ENCODE assay signal across 31 cellular contexts in genomic region chr10:77520995-77521394, GRCh38.
"Had no signal": no experiment of that assay in that cellular context is flagged by ENCODE, and none has a peak within 500 bp of the region (broad histone marks: within the 10 kb centered on the region; RNA-seq: fewer than 3 reads in every experiment).

No MANE protein-coding gene starts in this region.

- H3K9me3 ChIP-seq: ovary, psoas muscle, right lobe of liver, spleen, suprapubic skin, testis, tibial artery, transverse colon, upper lobe of right lung, uterus had no signal

- H3K27me3 ChIP-seq: neural progenitor cell, ovary, right lobe of liver, spleen, testis, tibial artery, transverse colon, upper lobe of right lung, uterus had no signal

- H3K4me1 ChIP-seq: parathyroid adenoma, right lobe of liver, spleen, suprapubic skin, testis, upper lobe of right lung had no signal

- H3K4me3 Mint-ChIP-seq: natural killer cell; nephron; neural progenitor cell; stimulated activated memory B cell treated with anti-CD40 and anti-IgM and Interleukin-4, amounts not matched to agents 10 μg/mL and 1 μg/mL and 100 μg/mL, for 72 hours; stimulated activated naive CD8-positive, alpha-beta T cell treated with anti-CD3 and anti-CD28 coated beads, Interleukin-15, amount 100 ng/mL, for 72 hours; type B pancreatic cell had no signal

- H3K79me2 ChIP-seq: parathyroid adenoma had no signal

- H3K36me3 Mint-ChIP-seq: natural killer cell; neural progenitor cell; stimulated activated memory B cell treated with anti-CD40 and anti-IgM and Interleukin-4, amounts not matched to agents 10 μg/mL and 1 μg/mL and 100 μg/mL, for 72 hours; type B pancreatic cell had no signal

- DNase-seq: natural killer cell; occipital lobe; ovary; posterior cingulate gyrus; psoas muscle; right cardiac atrium; right lobe of liver; spleen; stimulated activated CD4-positive, alpha-beta T cell treated with anti-CD3 and anti-CD28 coated beads, Interleukin-12 subunit alpha, Interleukin-12 subunit beta, amount 100 ng/mL, for 4 hours; stimulated activated CD4-positive, alpha-beta T cell treated with anti-CD3 and anti-CD28 coated beads, Interleukin-1b, Interleukin-23, amount 100 ng/mL, for 48 hours; stimulated activated CD4-positive, alpha-beta T cell treated with anti-CD3 and anti-CD28 coated beads, Interleukin-4, amount 100 ng/mL, for 1 hour; stimulated activated CD4-positive, alpha-beta T cell treated with anti-CD3 and anti-CD28 coated beads, Interleukin-4, amount 100 ng/mL, for 4 hours; stimulated activated CD8-positive, alpha-beta memory T cell treated with anti-CD3 and anti-CD28 coated beads, Interleukin-4, amount 100 ng/mL, for 48 hours; stimulated activated naive CD4-positive, alpha-beta T cell; stimulated activated naive CD8-positive, alpha-beta T cell treated with anti-CD3 and anti-CD28 coated beads, Interleukin-15, amount 100 ng/mL, for 72 hours; stimulated activated naive CD8-positive, alpha-beta T cell treated with anti-CD3 and anti-CD28 coated beads, Interleukin-15, Interleukin-2, amounts not matched to agents 100 U/mL and 50 U/mL, for 24 hours; substantia nigra; testis; tibial artery; transverse colon; upper lobe of right lung; uterus had no signal

- H2AFZ ChIP-seq: neural progenitor cell, parathyroid adenoma had no signal

- H3K4me2 ChIP-seq: neural progenitor cell, smooth muscle cell had no signal

- H3K36me3 ChIP-seq: neural progenitor cell, ovary, right lobe of liver, spleen, suprapubic skin, tibial artery, transverse colon, upper lobe of right lung, uterus had no signal

- H3K27ac ChIP-seq: neural progenitor cell, ovary, parathyroid adenoma, psoas muscle, right lobe of liver, skin epidermis, spleen, suprapubic skin, testis, tibial artery, upper lobe of right lung, uterus had no signal

- H3K27ac Mint-ChIP-seq: natural killer cell; nephron; neural progenitor cell; progenitor cell of endocrine pancreas; stimulated activated memory B cell treated with anti-CD40 and anti-IgM and Interleukin-4, amounts not matched to agents 10 μg/mL and 1 μg/mL and 100 μg/mL, for 72 hours; stimulated activated naive CD8-positive, alpha-beta T cell treated with anti-CD3 and anti-CD28 coated beads, Interleukin-15, amount 100 ng/mL, for 72 hours; type B pancreatic cell had no signal

- H3K4me3 ChIP-seq: neural progenitor cell, ovary, psoas muscle, right lobe of liver, skin epidermis, smooth muscle cell, spleen, suprapubic skin, testis, tibial artery, transverse colon, upper lobe of right lung, uterus had no signal

- H3K9ac ChIP-seq: neural progenitor cell, parathyroid adenoma had no signal

- H3K4me1 Mint-ChIP-seq: stimulated activated memory B cell treated with anti-CD40 and anti-IgM and Interleukin-4, amounts not matched to agents 10 μg/mL and 1 μg/mL and 100 μg/mL, for 72 hours; stimulated activated naive CD8-positive, alpha-beta T cell treated with anti-CD3 and anti-CD28 coated beads, Interleukin-15, amount 100 ng/mL, for 72 hours had no signal

- H3K9me3 Mint-ChIP-seq: nephron; neural progenitor cell; stimulated activated memory B cell treated with anti-CD40 and anti-IgM and Interleukin-4, amounts not matched to agents 10 μg/mL and 1 μg/mL and 100 μg/mL, for 72 hours; type B pancreatic cell had no signal

- ATAC-seq: natural killer cell; psoas muscle; right cardiac atrium; stimulated activated memory B cell treated with anti-CD40 and anti-IgM and Interleukin-4, amounts not matched to agents 10 μg/mL and 1 μg/mL and 100 μg/mL, for 72 hours; stimulated activated naive CD8-positive, alpha-beta T cell treated with anti-CD3 and anti-CD28 coated beads, Interleukin-15, amount 100 ng/mL, for 72 hours; stimulated activated naive CD8-positive, alpha-beta T cell treated with anti-CD3 and anti-CD28 coated beads, Interleukin-15, Interleukin-2, amounts not matched to agents 100 U/mL and 50 U/mL, for 24 hours had no signal
